Comparison of ENCODE assay signal across 21 cellular contexts in the genomic region with DNA sequence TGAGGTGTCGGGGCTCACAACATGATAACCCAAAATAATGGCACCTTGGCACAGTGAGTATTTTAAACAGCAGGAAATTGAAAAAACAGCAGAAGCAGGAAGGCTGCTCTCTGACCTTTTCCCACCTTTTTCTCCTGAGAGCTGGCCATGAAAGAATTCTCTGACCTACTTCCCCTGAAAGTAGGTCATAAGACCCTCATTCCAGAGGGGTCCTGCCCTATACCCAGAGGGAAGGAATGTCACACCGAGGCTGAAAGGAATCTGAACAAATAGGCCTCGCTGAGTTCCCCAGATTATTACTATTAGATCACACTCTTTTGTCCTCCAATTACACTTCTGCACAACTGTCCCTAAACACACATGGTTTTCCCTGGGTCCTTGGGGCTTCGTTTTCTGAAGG. TPM values are rescaled to one million over a fixed set of nuclear protein-coding genes. Genes with fewer than 3 reads are reported as not detected.
"Had no signal": no experiment of that assay in that cellular context is flagged by ENCODE, and none has a peak within 500 bp of the region (broad histone marks: within the 10 kb centered on the region; RNA-seq: fewer than 3 reads in every experiment).

No MANE protein-coding gene starts in this region.

- H3K4me3 Mint-ChIP-seq: activated CD4-positive, alpha-beta memory T cell treated with anti-CD3 and anti-CD28 coated beads, Interleukin-2, amount 10 ng/mL, durations not matched to agents 7 days and 5 days; activated CD4-positive, alpha-beta T cell treated with anti-CD3 and anti-CD28 coated beads, Interleukin-2, amount 10 ng/mL, durations not matched to agents 24 days and 14 days; activated naive CD4-positive, alpha-beta T cell treated with anti-CD3 and anti-CD28 coated beads for 36 hours; activated naive CD8-positive, alpha-beta T cell treated with anti-CD3 and anti-CD28 coated beads, Interleukin-2, amount 10 ng/mL, durations not matched to agents 7 days and 5 days; activated T-cell treated with anti-CD3 and anti-CD28 coated beads, Interleukin-2, amount 50 U/mL, for 72 hours; memory B cell; neural crest cell; T-helper 17 cell had no signal

- H3K4me3 ChIP-seq: colonic mucosa, right atrium auricular region, spleen had no signal

- DNase-seq: activated CD4-positive, alpha-beta memory T cell treated with anti-CD3 and anti-CD28 coated beads, Interleukin-2, amount 10 ng/mL, durations not matched to agents 7 days and 5 days; activated CD4-positive, alpha-beta T cell treated with anti-CD3 and anti-CD28 coated beads, Interleukin-2, amount 10 ng/mL, durations not matched to agents 24 days and 14 days; activated effector memory CD4-positive, alpha-beta T cell treated with Interleukin-2 at 50 U/mL for 16 hours; activated naive CD4-positive, alpha-beta T cell treated with anti-CD3 and anti-CD28 coated beads for 36 hours; activated naive CD8-positive, alpha-beta T cell treated with anti-CD3 and anti-CD28 coated beads, Interleukin-2, amount 10 ng/mL, durations not matched to agents 7 days and 5 days; activated T-cell treated with anti-CD3 and anti-CD28 coated beads, Interleukin-2, amount 50 U/mL, for 72 hours; amniotic stem cell; colonic mucosa; erythroblast; foreskin keratinocyte; left ventricle myocardium superior; spleen; stimulated activated CD4-positive, alpha-beta T cell treated with anti-CD3 and anti-CD28 coated beads, Interleukin-4, amount 100 ng/mL, for 24 hours; stimulated activated naive CD4-positive, alpha-beta T cell treated with Interleukin-2 at 50 U/mL for 16 hours; SW 1271; T-helper 17 cell had no signal

- H3K27me3 ChIP-seq: colonic mucosa, foreskin keratinocyte, right atrium auricular region, spleen had no signal

- H3K9me3 ChIP-seq: colonic mucosa, right atrium auricular region, spleen had no signal

- ATAC-seq: activated CD4-positive, CD25-positive, alpha-beta regulatory T cell treated with anti-CD3 and anti-CD28 coated beads, Interleukin-2, amount 50 U/mL, for 24 hours; activated T-cell treated with anti-CD3 and anti-CD28 coated beads, Interleukin-2, amount 50 U/mL, for 72 hours; left ventricle myocardium superior; T-helper 17 cell had no signal

- H3K9me3 Mint-ChIP-seq: activated CD4-positive, alpha-beta memory T cell treated with anti-CD3 and anti-CD28 coated beads, Interleukin-2, amount 10 ng/mL, durations not matched to agents 7 days and 5 days; activated CD4-positive, alpha-beta T cell treated with anti-CD3 and anti-CD28 coated beads, Interleukin-2, amount 10 ng/mL, durations not matched to agents 24 days and 14 days; activated naive CD4-positive, alpha-beta T cell treated with anti-CD3 and anti-CD28 coated beads for 36 hours; activated naive CD8-positive, alpha-beta T cell treated with anti-CD3 and anti-CD28 coated beads, Interleukin-2, amount 10 ng/mL, durations not matched to agents 7 days and 5 days; activated T-cell treated with anti-CD3 and anti-CD28 coated beads, Interleukin-2, amount 50 U/mL, for 72 hours; memory B cell had no signal

- H3K36me3 Mint-ChIP-seq: activated naive CD8-positive, alpha-beta T cell treated with anti-CD3 and anti-CD28 coated beads, Interleukin-2, amount 10 ng/mL, durations not matched to agents 7 days and 5 days; memory B cell had no signal

- H3K27ac ChIP-seq: colonic mucosa, foreskin keratinocyte, right atrium auricular region had no signal

- H3K4me1 Mint-ChIP-seq: activated CD4-positive, alpha-beta memory T cell treated with anti-CD3 and anti-CD28 coated beads, Interleukin-2, amount 10 ng/mL, durations not matched to agents 7 days and 5 days; activated CD4-positive, alpha-beta T cell treated with anti-CD3 and anti-CD28 coated beads, Interleukin-2, amount 10 ng/mL, durations not matched to agents 24 days and 14 days; activated naive CD8-positive, alpha-beta T cell treated with anti-CD3 and anti-CD28 coated beads, Interleukin-2, amount 10 ng/mL, durations not matched to agents 7 days and 5 days; memory B cell; T-helper 17 cell had no signal

- H3K36me3 ChIP-seq: colonic mucosa, right atrium auricular region, spleen had no signal

- H3K27ac Mint-ChIP-seq: activated CD4-positive, alpha-beta memory T cell treated with anti-CD3 and anti-CD28 coated beads, Interleukin-2, amount 10 ng/mL, durations not matched to agents 7 days and 5 days; activated CD4-positive, alpha-beta T cell treated with anti-CD3 and anti-CD28 coated beads, Interleukin-2, amount 10 ng/mL, durations not matched to agents 24 days and 14 days; activated naive CD4-positive, alpha-beta T cell treated with anti-CD3 and anti-CD28 coated beads for 36 hours; activated naive CD8-positive, alpha-beta T cell treated with anti-CD3 and anti-CD28 coated beads, Interleukin-2, amount 10 ng/mL, durations not matched to agents 7 days and 5 days; activated T-cell treated with anti-CD3 and anti-CD28 coated beads, Interleukin-2, amount 50 U/mL, for 72 hours; memory B cell; T-helper 17 cell had no signal

- H3K4me1 ChIP-seq: colonic mucosa, right atrium auricular region had no signal

RNA-seq across cellular contexts. Expression of a gene that starts 18.8 kb away (rescaled TPM):
- total RNA-seq: activated CD4-positive, alpha-beta T cell treated with anti-CD3 and anti-CD28 coated beads, Interleukin-2, amount 10 ng/mL, durations not matched to agents 24 days and 14 days; activated naive CD4-positive, alpha-beta T cell treated with anti-CD3 and anti-CD28 coated beads for 36 hours; bronchial epithelial cell had no signal
